Comparison of ENCODE assay signal across 1 cellular context in the genomic region with DNA sequence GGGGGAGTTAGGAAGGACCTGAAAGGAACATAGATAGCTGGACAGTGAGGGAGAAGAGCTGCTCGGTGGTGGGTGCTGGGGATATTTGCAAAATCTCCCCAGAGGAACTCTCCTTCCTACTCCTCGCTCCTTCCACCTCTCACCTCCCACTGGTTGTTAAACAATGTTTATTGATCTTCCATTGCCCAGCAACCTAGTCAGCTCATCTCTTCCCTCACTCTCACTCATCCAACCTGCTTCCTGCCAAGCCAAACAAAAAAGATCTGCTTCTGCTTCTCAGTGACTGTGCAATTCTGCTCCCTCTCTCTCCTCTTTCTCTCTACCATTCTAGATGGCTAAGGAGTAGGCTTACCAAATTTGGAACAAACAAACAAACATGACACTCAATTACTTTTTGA.
TF ChIP-seq lines count a peak whose summit lies in the region.

No MANE protein-coding gene starts in this region.

TF ChIP-seq in K562, 482 proteins besides CTCF, POLR2A, EP300 and RAD21 (continued from another document):
- TF ChIP-seq, protein P1, sequence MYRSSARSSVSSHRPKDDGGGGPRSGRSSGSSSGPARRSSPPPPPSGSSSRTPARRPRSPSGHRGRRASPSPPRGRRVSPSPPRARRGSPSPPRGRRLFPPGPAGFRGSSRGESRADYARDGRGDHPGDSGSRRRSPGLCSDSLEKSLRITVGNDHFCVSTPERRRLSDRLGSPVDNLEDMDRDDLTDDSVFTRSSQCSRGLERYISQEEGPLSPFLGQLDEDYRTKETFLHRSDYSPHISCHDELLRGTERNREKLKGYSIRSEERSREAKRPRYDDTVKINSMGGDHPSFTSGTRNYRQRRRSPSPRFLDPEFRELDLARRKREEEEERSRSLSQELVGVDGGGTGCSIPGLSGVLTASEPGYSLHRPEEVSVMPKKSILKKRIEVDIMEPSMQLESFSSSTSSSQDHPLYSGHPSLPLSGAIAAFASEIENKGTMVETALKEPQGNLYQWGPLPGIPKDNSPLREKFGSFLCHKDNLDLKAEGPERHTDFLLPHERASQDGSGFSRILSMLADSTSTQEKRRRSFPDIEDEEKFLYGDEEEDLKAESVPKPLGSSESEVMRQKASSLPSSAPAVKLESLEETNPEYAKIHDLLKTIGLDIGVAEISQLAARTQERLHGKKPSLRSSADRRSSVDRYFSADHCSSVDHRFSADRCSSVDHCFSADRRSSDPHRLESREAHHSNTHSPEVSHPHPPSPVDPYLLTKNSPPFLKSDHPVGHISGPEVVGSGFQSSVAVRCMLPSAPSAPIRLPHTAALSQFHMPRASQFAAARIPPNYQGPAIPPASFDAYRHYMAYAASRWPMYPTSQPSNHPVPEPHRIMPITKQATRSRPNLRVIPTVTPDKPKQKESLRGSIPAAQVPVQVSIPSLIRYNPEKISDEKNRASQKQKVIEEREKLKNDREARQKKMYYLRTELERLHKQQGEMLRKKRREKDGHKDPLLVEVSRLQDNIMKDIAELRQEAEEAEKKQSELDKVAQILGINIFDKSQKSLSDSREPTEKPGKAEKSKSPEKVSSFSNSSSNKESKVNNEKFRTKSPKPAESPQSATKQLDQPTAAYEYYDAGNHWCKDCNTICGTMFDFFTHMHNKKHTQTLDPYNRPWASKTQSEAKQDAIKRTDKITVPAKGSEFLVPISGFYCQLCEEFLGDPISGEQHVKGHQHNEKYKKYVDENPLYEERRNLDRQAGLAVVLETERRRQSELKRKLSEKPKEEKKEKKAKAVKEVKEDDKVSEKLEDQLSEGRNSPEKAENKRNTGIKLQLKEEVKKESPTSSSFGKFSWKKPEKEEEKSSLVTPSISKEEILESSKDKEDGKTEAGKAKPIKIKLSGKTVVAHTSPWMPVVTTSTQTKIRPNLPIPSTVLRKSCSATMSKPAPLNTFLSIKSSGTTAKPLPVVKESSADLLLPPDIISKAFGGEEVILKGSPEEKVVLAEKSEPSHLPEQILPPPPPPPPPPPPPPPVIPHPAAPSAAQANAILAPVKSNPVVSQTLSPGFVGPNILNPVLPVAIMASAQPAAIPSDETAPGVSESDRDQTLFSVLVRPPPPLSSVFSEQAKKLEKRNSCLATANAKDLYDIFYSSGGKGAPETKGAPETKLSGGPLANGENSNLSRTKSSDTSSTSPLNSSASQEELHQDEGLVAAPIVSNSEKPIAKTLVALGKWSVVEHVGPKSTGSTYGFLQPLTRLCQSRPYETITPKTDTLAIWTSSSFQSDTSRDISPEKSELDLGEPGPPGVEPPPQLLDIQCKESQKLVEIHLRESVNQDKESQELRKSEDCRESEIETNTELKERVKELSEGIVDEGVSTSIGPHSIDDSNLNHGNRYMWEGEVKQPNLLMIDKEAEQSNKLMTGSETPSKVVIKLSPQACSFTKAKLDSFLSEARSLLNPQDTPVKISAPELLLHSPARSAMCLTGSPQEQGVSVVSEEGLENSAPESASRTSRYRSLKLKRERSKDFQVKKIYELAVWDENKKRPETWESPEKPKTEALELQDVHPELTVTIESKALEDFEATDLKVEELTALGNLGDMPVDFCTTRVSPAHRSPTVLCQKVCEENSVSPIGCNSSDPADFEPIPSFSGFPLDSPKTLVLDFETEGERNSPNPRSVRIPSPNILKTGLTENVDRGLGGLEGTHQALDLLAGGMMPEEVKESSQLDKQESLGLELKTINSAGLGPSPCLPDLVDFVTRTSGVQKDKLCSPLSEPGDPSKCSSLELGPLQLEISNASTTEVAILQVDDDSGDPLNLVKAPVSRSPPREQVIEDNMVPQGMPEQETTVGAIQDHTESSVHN (IDR thresholded peaks at IDR 0.05; ENCODE audit: borderline replicate concordance in 1 of 2, low read depth in 1 of 2), result no peak
- no peak for TF ChIP-seq RB1 (IDR thresholded peaks at IDR 0.05; ENCODE audit: low read depth)
- no peak for TF ChIP-seq RBM22 (IDR thresholded peaks at IDR 0.05; ENCODE audit: low read depth, low read length, poor library complexity, severe bottlenecking)
- TF ChIP-seq NFE2 (IDR thresholded peaks at IDR 0.05; ENCODE audit: low read depth), result peak; percentile 46; the same call in 1 of the 2 replicates
- no peak for TF ChIP-seq RFX7 (CRISPR knock-in tag; IDR thresholded peaks at IDR 0.05)
- no peak for TF ChIP-seq NCOA2 (IDR thresholded peaks at IDR 0.05; ENCODE audit: partially characterized antibody in 2 of 2)
- no peak for TF ChIP-seq USF2 (CRISPR knock-in tag; IDR thresholded peaks at IDR 0.05)
- TF ChIP-seq DIDO1 (tag; IDR thresholded peaks at IDR 0.05; ENCODE audit: low read depth), result peak; percentile 28; the same call in 1 of the 2 replicates
- TF ChIP-seq NFE2L1 (tag; IDR thresholded peaks at IDR 0.05; ENCODE audit: borderline replicate concordance, low read depth), result peak; percentile 22; the same call in 1 of the 2 replicates
TF ChIP-seq in K562: peak in this region for 4.
